In genomic region chr7:56030340-56030739, GRCh38 we compare ENCODE assay signal across 21 cellular contexts.
"Had no signal": no experiment of that assay in that cellular context is flagged by ENCODE, and none has a peak within 500 bp of the region (broad histone marks: within the 10 kb centered on the region; RNA-seq: fewer than 3 reads in every experiment).

No MANE protein-coding gene starts in this region.

- H3K27me3 ChIP-seq: SJSA1 had no signal

- H3K9me3 ChIP-seq: SJSA1 had no signal

- DNase-seq: KBM-7, MV-4-11, NCI-H1048, NCI-H1105, NCI-H1417, NCI-H1436 treated with DMSO at 0.1 percent for 48 hours, NCI-H1694, NCI-H187 treated with DMSO at 0.1 percent for 48 hours, NCI-H2081, NCI-H2107, NCI-H2227 treated with DMSO at 0.1 percent for 48 hours, NCI-H446, NCI-H510A, NCI-H524 treated with DMSO at 0.1 percent for 48 hours, NCI-H69, NCI-H774, Right ventricle myocardium superior, RPMI8226, SIG-M5 had no signal

- H3K27ac ChIP-seq: HL-60, SJSA1 had no signal

- H3K4me3 ChIP-seq: SJSA1 had no signal
